ENCODE assay signal across 10 cellular contexts in the genomic region with DNA sequence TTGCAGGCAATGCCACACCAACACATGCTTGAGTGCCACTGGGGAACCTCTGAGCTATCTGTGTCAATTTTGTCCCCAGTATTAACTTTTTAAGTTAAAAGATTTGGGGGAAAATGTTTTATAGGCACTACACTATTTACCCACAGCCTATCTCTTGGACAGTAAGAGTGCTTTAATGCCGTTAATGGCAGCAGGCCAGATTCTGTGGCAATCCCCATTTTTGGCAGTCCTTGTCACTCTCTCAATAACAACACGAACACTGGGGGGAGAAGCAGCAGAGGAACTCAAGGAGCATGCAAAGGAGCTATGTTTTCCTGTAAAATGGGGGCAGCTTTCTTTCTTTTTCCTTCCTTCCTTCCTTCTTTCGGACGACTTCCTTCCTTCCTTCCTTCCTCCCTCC.
DNase-seq lines count a peak whose midpoint lies in the region; ATAC-seq and TF ChIP-seq lines count a peak whose summit lies in the region.
"Had no signal": no experiment of that assay in that cellular context is flagged by ENCODE, and none has a peak within 500 bp of the region (broad histone marks: within the 10 kb centered on the region; RNA-seq: fewer than 3 reads in every experiment).

No MANE protein-coding gene starts in this region.

- H3K4me3 ChIP-seq in left ventricle myocardium inferior, result no peak overlapping the region

- H3K36me3 ChIP-seq in left ventricle myocardium inferior, result peaks cover 15% of the 10 kb centered on the region

- ATAC-seq in WTC11 (no peak), esophagus mucosa (no peak)
- ATAC-seq: activated T-cell treated with anti-CD3 and anti-CD28 coated beads, Interleukin-2, amount 50 U/mL, for 4 hours had no signal

- H3K36me3 Mint-ChIP-seq in WTC11, result no peaks in the 10 kb centered on the region

- no peak overlapping the region for H3K27ac Mint-ChIP-seq in WTC11

- DNase-seq in NCI-H82 (lab: John Stamatoyannopoulos, UW) (peak; percentile 59), NCI-H82 treated with DMSO at 0.1 percent for 48 hours (lab: John Stamatoyannopoulos, UW; ENCODE audit: unreplicated experiment) (no peak), T1000 (lab: John Stamatoyannopoulos, UW) (peak; percentile 26), left ventricle myocardium inferior (peak; percentile 68), ureter (ENCODE audit: low spot score) (peak; percentile 65), WTC11 (ENCODE audit: low spot score) (no peak), SHP77 treated with DMSO at 0.1 percent for 48 hours (lab: John Stamatoyannopoulos, UW) (no peak)
- DNase-seq: activated T-cell treated with anti-CD3 and anti-CD28 coated beads, Interleukin-2, amount 50 U/mL, for 4 hours; stimulated activated naive CD4-positive, alpha-beta T cell treated with Interleukin-2 at 50 U/mL for 16 hours had no signal

- no peaks in the 10 kb centered on the region for H3K27me3 Mint-ChIP-seq in WTC11 (ENCODE audit: low read depth)

- no peaks in the 10 kb centered on the region for H3K9me3 ChIP-seq in left ventricle myocardium inferior (replicated peaks)

- CTCF ChIA-PET in WTC11 (lab: Charles Lee), result interaction anchor here (0.9 to 4.1 kb wide), 7 partner anchors 8 to 298 kb away, joined by 3 to 28 read pairs (median 5); no protein-coding TSS in a partner anchor

- POLR2A ChIA-PET in WTC11 (lab: Charles Lee), result interaction anchor here (0.9 kb wide), 1 partner anchor 296 kb away, joined by 3 read pairs; a partner anchor contains a TSS

- no peaks in the 10 kb centered on the region for H3K27me3 ChIP-seq in left ventricle myocardium inferior (ENCODE audit: low read depth)

- TF ChIP-seq CTCF in left ventricle myocardium inferior (IDR thresholded peaks at IDR 0.05; ENCODE audit: borderline replicate concordance) (no peak), WTC11 (IDR thresholded peaks at IDR 0.05) (no peak)

- H3K4me1 Mint-ChIP-seq in WTC11, result peaks cover 22% of the 10 kb centered on the region

- intact Hi-C loops in left ventricle myocardium inferior (cut with micrococcal nuclease), result no loop called here

- H3K4me1 ChIP-seq in left ventricle myocardium inferior, result peaks cover 34% of the 10 kb centered on the region

- H3K4me3 Mint-ChIP-seq in WTC11, result no peak overlapping the region
- H3K4me3 Mint-ChIP-seq: activated T-cell treated with anti-CD3 and anti-CD28 coated beads, Interleukin-2, amount 50 U/mL, for 4 hours had no signal

- H3K9me3 Mint-ChIP-seq in WTC11, result peaks cover 4% of the 10 kb centered on the region; the same call in 1 of the 2 replicates

- H3K27ac ChIP-seq in left ventricle myocardium inferior (replicated peaks), result no peak overlapping the region

TF ChIP-seq in WTC11, 78 proteins besides CTCF, POLR2A, EP300 and RAD21:
- TF ChIP-seq, protein P1, sequence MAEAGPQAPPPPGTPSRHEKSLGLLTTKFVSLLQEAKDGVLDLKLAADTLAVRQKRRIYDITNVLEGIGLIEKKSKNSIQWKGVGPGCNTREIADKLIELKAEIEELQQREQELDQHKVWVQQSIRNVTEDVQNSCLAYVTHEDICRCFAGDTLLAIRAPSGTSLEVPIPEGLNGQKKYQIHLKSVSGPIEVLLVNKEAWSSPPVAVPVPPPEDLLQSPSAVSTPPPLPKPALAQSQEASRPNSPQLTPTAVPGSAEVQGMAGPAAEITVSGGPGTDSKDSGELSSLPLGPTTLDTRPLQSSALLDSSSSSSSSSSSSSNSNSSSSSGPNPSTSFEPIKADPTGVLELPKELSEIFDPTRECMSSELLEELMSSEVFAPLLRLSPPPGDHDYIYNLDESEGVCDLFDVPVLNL (CRISPR knock-in tag; IDR thresholded peaks at IDR 0.05; ENCODE audit: borderline replicate concordance, low read depth), result no peak
- no peak for TF ChIP-seq ZBTB21 (CRISPR knock-in tag; IDR thresholded peaks at IDR 0.05; ENCODE audit: borderline replicate concordance)
- TF ChIP-seq KAT7 (CRISPR knock-in tag; IDR thresholded peaks at IDR 0.05; ENCODE audit: borderline replicate concordance), result no peak
- TF ChIP-seq, protein P2, sequence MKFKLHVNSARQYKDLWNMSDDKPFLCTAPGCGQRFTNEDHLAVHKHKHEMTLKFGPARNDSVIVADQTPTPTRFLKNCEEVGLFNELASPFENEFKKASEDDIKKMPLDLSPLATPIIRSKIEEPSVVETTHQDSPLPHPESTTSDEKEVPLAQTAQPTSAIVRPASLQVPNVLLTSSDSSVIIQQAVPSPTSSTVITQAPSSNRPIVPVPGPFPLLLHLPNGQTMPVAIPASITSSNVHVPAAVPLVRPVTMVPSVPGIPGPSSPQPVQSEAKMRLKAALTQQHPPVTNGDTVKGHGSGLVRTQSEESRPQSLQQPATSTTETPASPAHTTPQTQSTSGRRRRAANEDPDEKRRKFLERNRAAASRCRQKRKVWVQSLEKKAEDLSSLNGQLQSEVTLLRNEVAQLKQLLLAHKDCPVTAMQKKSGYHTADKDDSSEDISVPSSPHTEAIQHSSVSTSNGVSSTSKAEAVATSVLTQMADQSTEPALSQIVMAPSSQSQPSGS (CRISPR knock-in tag; IDR thresholded peaks at IDR 0.05; ENCODE audit: borderline replicate concordance, low read depth), result no peak

Comparison
In these comparisons a context has a peak if more than half of its experiments do, and no peak if none do; other contexts are left out.
1. DNase-seq: peak in NCI-H82 (single experiment), T1000 (single experiment), left ventricle myocardium inferior (single experiment) and ureter (single experiment); none in NCI-H82 treated with DMSO at 0.1 percent for 48 hours (single experiment), WTC11 (single experiment) and SHP77 treated with DMSO at 0.1 percent for 48 hours (single experiment).